In genomic region chrX:16578218-16578617, GRCh38 we compare ENCODE assay signal across 1 cellular context.
TF ChIP-seq lines count a peak whose summit lies in the region.

No MANE protein-coding gene starts in this region.

TF ChIP-seq in H1, 55 proteins besides CTCF, POLR2A, EP300 and RAD21 (continued from another document):
- no peak for TF ChIP-seq TAF7 (optimal IDR thresholded peaks at IDR 0.05; ENCODE audit: borderline replicate concordance, low read depth, low read length)
- no peak for TF ChIP-seq ATF2 (IDR thresholded peaks at IDR 0.05; ENCODE audit: low read length)
- no peak for TF ChIP-seq ASH2L (IDR thresholded peaks at IDR 0.05; ENCODE audit: low read length)
- TF ChIP-seq CHD1 (IDR thresholded peaks at IDR 0.05; ENCODE audit: low read depth, low read length), result no peak
- TF ChIP-seq HDAC2 (IDR thresholded peaks at IDR 0.05; ENCODE audit: borderline replicate concordance in 1 of 2, low read depth in 2 of 2, low read length in 2 of 2), result no peak
- no peak for TF ChIP-seq CBX8 (IDR thresholded peaks at IDR 0.05; ENCODE audit: borderline replicate concordance, low read depth, low read length)
- no peak for TF ChIP-seq SAP30 (IDR thresholded peaks at IDR 0.05; ENCODE audit: insufficient read depth, insufficient replicate concordance, low read length)
- no peak for TF ChIP-seq SIRT6 (IDR thresholded peaks at IDR 0.05; ENCODE audit: low read length)
- no peak for TF ChIP-seq TEAD4 (IDR thresholded peaks at IDR 0.05; ENCODE audit: low read depth, low read length)
- no peak for TF ChIP-seq PHF8 (conservative IDR thresholded peaks at IDR 0.05; ENCODE audit: low read depth, low read length)
- TF ChIP-seq SRF (IDR thresholded peaks at IDR 0.05; ENCODE audit: low read depth, low read length), result peak; percentile 59; the same call in 1 of the 2 replicates
- TF ChIP-seq, protein P1, sequence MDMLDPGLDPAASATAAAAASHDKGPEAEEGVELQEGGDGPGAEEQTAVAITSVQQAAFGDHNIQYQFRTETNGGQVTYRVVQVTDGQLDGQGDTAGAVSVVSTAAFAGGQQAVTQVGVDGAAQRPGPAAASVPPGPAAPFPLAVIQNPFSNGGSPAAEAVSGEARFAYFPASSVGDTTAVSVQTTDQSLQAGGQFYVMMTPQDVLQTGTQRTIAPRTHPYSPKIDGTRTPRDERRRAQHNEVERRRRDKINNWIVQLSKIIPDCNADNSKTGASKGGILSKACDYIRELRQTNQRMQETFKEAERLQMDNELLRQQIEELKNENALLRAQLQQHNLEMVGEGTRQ (IDR thresholded peaks at IDR 0.05; ENCODE audit: low read length), result no peak
- no peak for TF ChIP-seq TCF12 (IDR thresholded peaks at IDR 0.05; ENCODE audit: low read depth, low read length)
- TF ChIP-seq ZNF274 (IDR thresholded peaks at IDR 0.05; ENCODE audit: borderline replicate concordance, extremely low read depth, low read length), result no peak
- no peak for TF ChIP-seq RFX5 (IDR thresholded peaks at IDR 0.05; ENCODE audit: borderline replicate concordance, low read depth, low read length)
- no peak for TF ChIP-seq JUND (IDR thresholded peaks at IDR 0.05; ENCODE audit: low read length)
- TF ChIP-seq SP4 (IDR thresholded peaks at IDR 0.05; ENCODE audit: low read length), result no peak
- TF ChIP-seq SIX5 (IDR thresholded peaks at IDR 0.05; ENCODE audit: low read depth, low read length), result no peak
- no peak for TF ChIP-seq FOSL1 (IDR thresholded peaks at IDR 0.05; ENCODE audit: insufficient read depth, low read depth, low read length)
